ENCODE assay signal across 8 cellular contexts in the genomic region with DNA sequence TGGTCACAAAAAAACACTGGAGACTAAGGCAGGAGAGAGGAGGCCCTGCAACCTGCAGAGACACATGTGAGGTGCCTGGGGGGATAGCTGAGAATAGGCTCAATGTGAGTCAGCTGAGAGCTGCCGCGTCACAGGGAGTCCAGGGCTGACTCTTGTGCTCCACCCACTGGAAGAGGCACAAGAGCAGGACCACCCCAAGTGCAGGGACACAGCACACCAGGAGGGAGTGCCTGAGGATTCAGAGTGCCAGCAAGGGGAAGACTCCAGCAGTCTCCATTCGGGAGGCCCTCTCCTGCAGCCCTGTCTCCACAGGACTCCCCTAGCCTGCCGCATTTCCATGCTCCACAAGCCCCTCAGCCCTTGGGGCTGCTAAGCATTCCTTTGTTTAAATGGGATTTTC.
DNase-seq lines count a peak whose midpoint lies in the region; ATAC-seq and TF ChIP-seq lines count a peak whose summit lies in the region.

No MANE protein-coding gene starts in this region.

- H3K4me1 Mint-ChIP-seq in WTC11 = peaks cover 16% of the 10 kb centered on the region
- peaks cover 57% of the 10 kb centered on the region for H3K4me1 Mint-ChIP-seq in stimulated activated naive CD8-positive, alpha-beta T cell treated with anti-CD3 and anti-CD28 coated beads, Interleukin-15, Interleukin-2, amounts not matched to agents 100 ng/mL and 50 ng/mL, for 24 hours (ENCODE audit: low read depth)

- H3K27ac ChIP-seq in cardiac muscle cell = no peak overlapping the region

- no peaks in the 10 kb centered on the region for H3K9me3 Mint-ChIP-seq in WTC11
- no peaks in the 10 kb centered on the region for H3K9me3 Mint-ChIP-seq in stimulated activated naive CD8-positive, alpha-beta T cell treated with anti-CD3 and anti-CD28 coated beads, Interleukin-15, Interleukin-2, amounts not matched to agents 100 ng/mL and 50 ng/mL, for 24 hours

- POLR2A ChIA-PET in WTC11 (lab: Charles Lee) = no interaction called here

- TF ChIP-seq CTCF in WTC11 (IDR thresholded peaks at IDR 0.05) = no peak
- TF ChIP-seq CTCF in cardiac muscle cell (IDR thresholded peaks at IDR 0.05; ENCODE audit: low read depth, low read length) = no peak

- no peaks in the 10 kb centered on the region for H3K4me1 ChIP-seq in cardiac muscle cell (ENCODE audit: low read depth)

- 0 out of 2 replicates have a peak overlapping the region, but pooled peaks have one; percentile 81 for H3K27ac Mint-ChIP-seq in WTC11
- H3K27ac Mint-ChIP-seq in stimulated activated naive CD8-positive, alpha-beta T cell treated with anti-CD3 and anti-CD28 coated beads, Interleukin-15, Interleukin-2, amounts not matched to agents 100 ng/mL and 50 ng/mL, for 24 hours = peak overlapping the region; percentile 74

- peaks cover 28% of the 10 kb centered on the region for H3K36me3 Mint-ChIP-seq in WTC11
- H3K36me3 Mint-ChIP-seq in stimulated activated naive CD8-positive, alpha-beta T cell treated with anti-CD3 and anti-CD28 coated beads, Interleukin-15, Interleukin-2, amounts not matched to agents 100 ng/mL and 50 ng/mL, for 24 hours (ENCODE audit: low read depth) = peaks cover 30% of the 10 kb centered on the region

- no peak overlapping the region for H3K4me3 ChIP-seq in cardiac muscle cell

- peak; percentile 69 for DNase-seq in activated effector memory CD4-positive, alpha-beta T cell treated with anti-CD3 and anti-CD28 coated beads, Interleukin-2, amount 50 U/mL, for 16 hours
- DNase-seq in activated effector memory CD4-positive, alpha-beta T cell treated with Interleukin-2 at 50 U/mL for 16 hours = no peak
- peak; percentile 50 for DNase-seq in WTC11 (ENCODE audit: low spot score)
- peak; percentile 17 to 64 for DNase-seq in cardiac muscle cell (ENCODE audit: low read depth in 1 of 2, low spot score in 1 of 2)
- DNase-seq in NCI-H524 treated with DMSO at 0.1 percent for 48 hours (lab: John Stamatoyannopoulos, UW) = no peak

- H3K9me3 ChIP-seq in cardiac muscle cell (ENCODE audit: low read depth) = no peaks in the 10 kb centered on the region

- no peaks in the 10 kb centered on the region for H3K27me3 Mint-ChIP-seq in WTC11 (ENCODE audit: low read depth)
- no peaks in the 10 kb centered on the region for H3K27me3 Mint-ChIP-seq in stimulated activated naive CD8-positive, alpha-beta T cell treated with anti-CD3 and anti-CD28 coated beads, Interleukin-15, Interleukin-2, amounts not matched to agents 100 ng/mL and 50 ng/mL, for 24 hours

- no peaks in the 10 kb centered on the region for H3K27me3 ChIP-seq in cardiac muscle cell

- H3K4me3 Mint-ChIP-seq in WTC11 = no peak overlapping the region
- no peak overlapping the region for H3K4me3 Mint-ChIP-seq in stimulated activated naive CD8-positive, alpha-beta T cell treated with anti-CD3 and anti-CD28 coated beads, Interleukin-15, Interleukin-2, amounts not matched to agents 100 ng/mL and 50 ng/mL, for 24 hours

- ATAC-seq in WTC11 (peak; percentile 87), HG02981 (IDR thresholded peaks at IDR 0.05; ENCODE audit: unreplicated experiment) (no peak), GM18909 (IDR thresholded peaks at IDR 0.05; ENCODE audit: poor library complexity, unreplicated experiment) (no peak)

- CTCF ChIA-PET in WTC11 (lab: Charles Lee) = interaction anchor here (1.1 to 2.0 kb wide), 2 partner anchors 37 to 363 kb away, joined by 3 to 9 read pairs; no protein-coding TSS in a partner anchor

- peaks cover 18% of the 10 kb centered on the region for H3K36me3 ChIP-seq in cardiac muscle cell

TF ChIP-seq in WTC11, 78 proteins besides CTCF, POLR2A, EP300 and RAD21:
- TF ChIP-seq, protein P1, sequence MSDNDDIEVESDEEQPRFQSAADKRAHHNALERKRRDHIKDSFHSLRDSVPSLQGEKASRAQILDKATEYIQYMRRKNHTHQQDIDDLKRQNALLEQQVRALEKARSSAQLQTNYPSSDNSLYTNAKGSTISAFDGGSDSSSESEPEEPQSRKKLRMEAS (CRISPR knock-in tag; IDR thresholded peaks at IDR 0.05) = peak; percentile 29; the same call in 1 of the 2 replicates
- TF ChIP-seq ZNF416 (CRISPR knock-in tag; IDR thresholded peaks at IDR 0.05) (no peak), TEAD1 (CRISPR knock-in tag; IDR thresholded peaks at IDR 0.05) (0 out of 2 replicates have a peak, but pooled peaks have one; percentile 63), FOXJ3 (CRISPR knock-in tag; IDR thresholded peaks at IDR 0.05; ENCODE audit: borderline replicate concordance) (no peak), FOXP1 (CRISPR knock-in tag; IDR thresholded peaks at IDR 0.05; ENCODE audit: borderline replicate concordance) (0 out of 2 replicates have a peak, but pooled peaks have one; percentile 32), ZNF423 (CRISPR knock-in tag; IDR thresholded peaks at IDR 0.05) (peak; percentile 96), NR2C2 (CRISPR knock-in tag; IDR thresholded peaks at IDR 0.05) (no peak), CREM (CRISPR knock-in tag; IDR thresholded peaks at IDR 0.05) (no peak), ELF4 (CRISPR knock-in tag; IDR thresholded peaks at IDR 0.05; ENCODE audit: low read depth) (no peak), SP1 (CRISPR knock-in tag; conservative IDR thresholded peaks at IDR 0.05) (no peak), NFYB (CRISPR knock-in tag; conservative IDR thresholded peaks at IDR 0.05; ENCODE audit: low read depth) (no peak), GTF2I (CRISPR knock-in tag; conservative IDR thresholded peaks at IDR 0.05) (0 out of 2 replicates have a peak, but pooled peaks have one; percentile 11)
- TF ChIP-seq, protein P2, sequence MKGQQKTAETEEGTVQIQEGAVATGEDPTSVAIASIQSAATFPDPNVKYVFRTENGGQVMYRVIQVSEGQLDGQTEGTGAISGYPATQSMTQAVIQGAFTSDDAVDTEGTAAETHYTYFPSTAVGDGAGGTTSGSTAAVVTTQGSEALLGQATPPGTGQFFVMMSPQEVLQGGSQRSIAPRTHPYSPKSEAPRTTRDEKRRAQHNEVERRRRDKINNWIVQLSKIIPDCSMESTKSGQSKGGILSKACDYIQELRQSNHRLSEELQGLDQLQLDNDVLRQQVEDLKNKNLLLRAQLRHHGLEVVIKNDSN (CRISPR knock-in tag; IDR thresholded peaks at IDR 0.05) = peak; percentile 29; the same call in 1 of the 2 replicates
- TF ChIP-seq, protein P3, sequence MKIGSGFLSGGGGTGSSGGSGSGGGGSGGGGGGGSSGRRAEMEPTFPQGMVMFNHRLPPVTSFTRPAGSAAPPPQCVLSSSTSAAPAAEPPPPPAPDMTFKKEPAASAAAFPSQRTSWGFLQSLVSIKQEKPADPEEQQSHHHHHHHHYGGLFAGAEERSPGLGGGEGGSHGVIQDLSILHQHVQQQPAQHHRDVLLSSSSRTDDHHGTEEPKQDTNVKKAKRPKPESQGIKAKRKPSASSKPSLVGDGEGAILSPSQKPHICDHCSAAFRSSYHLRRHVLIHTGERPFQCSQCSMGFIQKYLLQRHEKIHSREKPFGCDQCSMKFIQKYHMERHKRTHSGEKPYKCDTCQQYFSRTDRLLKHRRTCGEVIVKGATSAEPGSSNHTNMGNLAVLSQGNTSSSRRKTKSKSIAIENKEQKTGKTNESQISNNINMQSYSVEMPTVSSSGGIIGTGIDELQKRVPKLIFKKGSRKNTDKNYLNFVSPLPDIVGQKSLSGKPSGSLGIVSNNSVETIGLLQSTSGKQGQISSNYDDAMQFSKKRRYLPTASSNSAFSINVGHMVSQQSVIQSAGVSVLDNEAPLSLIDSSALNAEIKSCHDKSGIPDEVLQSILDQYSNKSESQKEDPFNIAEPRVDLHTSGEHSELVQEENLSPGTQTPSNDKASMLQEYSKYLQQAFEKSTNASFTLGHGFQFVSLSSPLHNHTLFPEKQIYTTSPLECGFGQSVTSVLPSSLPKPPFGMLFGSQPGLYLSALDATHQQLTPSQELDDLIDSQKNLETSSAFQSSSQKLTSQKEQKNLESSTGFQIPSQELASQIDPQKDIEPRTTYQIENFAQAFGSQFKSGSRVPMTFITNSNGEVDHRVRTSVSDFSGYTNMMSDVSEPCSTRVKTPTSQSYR (CRISPR knock-in tag; IDR thresholded peaks at IDR 0.05) = no peak
- TF ChIP-seq, protein P4, sequence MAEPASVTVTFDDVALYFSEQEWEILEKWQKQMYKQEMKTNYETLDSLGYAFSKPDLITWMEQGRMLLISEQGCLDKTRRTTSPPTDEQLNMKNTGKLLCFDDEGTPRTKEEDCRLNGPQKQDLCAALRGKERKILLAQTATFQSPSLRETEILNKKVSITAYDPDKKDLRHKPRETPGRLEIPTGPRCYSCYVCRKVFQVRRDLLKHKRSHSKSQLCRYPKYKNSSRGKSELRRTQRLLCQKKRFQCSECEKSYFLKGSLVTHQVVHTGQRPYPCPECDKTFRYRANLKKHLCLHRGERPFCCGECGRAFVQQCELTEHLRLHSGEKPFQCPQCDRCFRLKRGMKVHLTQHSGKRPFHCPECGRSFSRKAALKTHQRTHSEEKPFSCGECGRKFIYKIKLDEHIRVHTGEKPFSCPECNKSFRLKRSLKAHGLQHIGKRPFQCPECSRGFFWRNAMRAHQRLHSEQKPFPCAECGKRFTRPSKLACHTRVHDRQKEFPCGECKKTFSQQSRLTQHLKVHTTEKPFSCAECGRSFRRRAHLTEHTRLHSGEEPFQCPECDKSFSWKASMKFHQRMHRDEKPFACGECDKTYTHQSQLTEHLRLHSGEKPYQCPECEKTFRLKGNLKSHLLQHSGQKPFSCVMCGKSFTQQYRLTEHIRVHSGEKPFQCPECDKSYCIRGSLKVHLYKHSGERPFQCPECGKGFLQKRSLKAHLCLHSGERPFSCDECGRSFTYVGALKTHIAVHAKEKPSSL (CRISPR knock-in tag; conservative IDR thresholded peaks at IDR 0.05) = no peak
- TF ChIP-seq, protein P5, sequence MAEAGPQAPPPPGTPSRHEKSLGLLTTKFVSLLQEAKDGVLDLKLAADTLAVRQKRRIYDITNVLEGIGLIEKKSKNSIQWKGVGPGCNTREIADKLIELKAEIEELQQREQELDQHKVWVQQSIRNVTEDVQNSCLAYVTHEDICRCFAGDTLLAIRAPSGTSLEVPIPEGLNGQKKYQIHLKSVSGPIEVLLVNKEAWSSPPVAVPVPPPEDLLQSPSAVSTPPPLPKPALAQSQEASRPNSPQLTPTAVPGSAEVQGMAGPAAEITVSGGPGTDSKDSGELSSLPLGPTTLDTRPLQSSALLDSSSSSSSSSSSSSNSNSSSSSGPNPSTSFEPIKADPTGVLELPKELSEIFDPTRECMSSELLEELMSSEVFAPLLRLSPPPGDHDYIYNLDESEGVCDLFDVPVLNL (CRISPR knock-in tag; IDR thresholded peaks at IDR 0.05; ENCODE audit: borderline replicate concordance, low read depth) = no peak
- TF ChIP-seq, protein P6, sequence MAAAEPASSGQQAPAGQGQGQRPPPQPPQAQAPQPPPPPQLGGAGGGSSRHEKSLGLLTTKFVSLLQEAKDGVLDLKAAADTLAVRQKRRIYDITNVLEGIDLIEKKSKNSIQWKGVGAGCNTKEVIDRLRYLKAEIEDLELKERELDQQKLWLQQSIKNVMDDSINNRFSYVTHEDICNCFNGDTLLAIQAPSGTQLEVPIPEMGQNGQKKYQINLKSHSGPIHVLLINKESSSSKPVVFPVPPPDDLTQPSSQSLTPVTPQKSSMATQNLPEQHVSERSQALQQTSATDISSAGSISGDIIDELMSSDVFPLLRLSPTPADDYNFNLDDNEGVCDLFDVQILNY (CRISPR knock-in tag; IDR thresholded peaks at IDR 0.05) = no peak

Comparison
In these comparisons a context has a peak if more than half of its experiments do, and no peak if none do; other contexts are left out.
1. DNase-seq: peak in activated effector memory CD4-positive, alpha-beta T cell treated with anti-CD3 and anti-CD28 coated beads, Interleukin-2, amount 50 U/mL, for 16 hours (single experiment), WTC11 (single experiment) and cardiac muscle cell (2 of 2); none in activated effector memory CD4-positive, alpha-beta T cell treated with Interleukin-2 at 50 U/mL for 16 hours (single experiment) and NCI-H524 treated with DMSO at 0.1 percent for 48 hours (single experiment).